21 cellular contexts compared by ENCODE assay signal in genomic region chr10:48974757-48975156, GRCh38. TPM values are rescaled to one million over a fixed set of nuclear protein-coding genes. Genes with fewer than 3 reads are reported as not detected.
DNase-seq lines count a peak whose midpoint lies in the region; ATAC-seq, FAIRE-seq and TF ChIP-seq lines count a peak whose summit lies in the region.
"Had no signal": no experiment of that assay in that cellular context is flagged by ENCODE, and none has a peak within 500 bp of the region (broad histone marks: within the 10 kb centered on the region; RNA-seq: fewer than 3 reads in every experiment).

No MANE protein-coding gene starts in this region.

- no TSS peak for BruUV-seq in K562 (replicated peaks; lab: Mats Ljungman, UMichigan)

- no peak overlapping the region for H3K4me3 Mint-ChIP-seq in IgD-negative memory B cell
- H3K4me3 Mint-ChIP-seq: CD4-positive, alpha-beta T cell; CD8-positive, alpha-beta memory T cell; GM23338; H9 had no signal

- no peaks in the 10 kb centered on the region for H3K4me1 ChIP-seq in K562 (replicated peaks in 1 of 2; ENCODE audit: control insufficient read depth in 2 of 2, insufficient read depth in 2 of 2, low read length in 2 of 2)
- H3K4me1 ChIP-seq in osteoblast (ENCODE audit: insufficient read depth, low read length): no peaks in the 10 kb centered on the region
- H3K4me1 ChIP-seq in right cardiac atrium (ENCODE audit: control insufficient read depth, insufficient read depth, low read length): no peaks in the 10 kb centered on the region
- no peaks in the 10 kb centered on the region for H3K4me1 ChIP-seq in stomach
- H3K4me1 ChIP-seq: BLaER1 had no signal

- CTCF ChIA-PET in K562 (lab: Yijun Ruan, JAX; ENCODE audit: low intra/inter-chr PET ratio): no interaction called here

- H3K27me3 ChIP-seq in K562 (ENCODE audit: control insufficient read depth in 2 of 2, insufficient read depth in 2 of 2, low read length in 2 of 2): peaks cover 4 to 28% of the 10 kb centered on the region in 2 experiments
- H3K27me3 ChIP-seq in osteoblast (ENCODE audit: insufficient read depth, low read length): no peaks in the 10 kb centered on the region
- H3K27me3 ChIP-seq in right cardiac atrium (ENCODE audit: control insufficient read depth, insufficient read depth): no peaks in the 10 kb centered on the region
- H3K27me3 ChIP-seq in stomach: peaks cover 0 to 10% (median 0%) of the 10 kb centered on the region in 3 donors
- H3K27me3 ChIP-seq: BLaER1 had no signal

- intact Hi-C loops in K562 (cut with micrococcal nuclease) (no loop called here), right cardiac atrium (cut with DNase I) (loop anchor here in 1 of 4 donors (5.0 kb wide), 2 partner anchors 188 to 317 kb away; no protein-coding TSS in a partner anchor), stomach (cut with DNase I; ENCODE audit: low total_unique reads) (no loop called here)

- H3K4me3 ChIP-seq in K562 (no peak overlapping the region), osteoblast (ENCODE audit: insufficient read depth, low read length) (no peak overlapping the region), right cardiac atrium (ENCODE audit: low read length) (no peak overlapping the region), stomach (no peak overlapping the region)
- H3K4me3 ChIP-seq: BLaER1, GM23338 had no signal

- H3K9ac ChIP-seq in K562 (ENCODE audit: insufficient read depth in 1 of 2, low read depth in 2 of 2, low read length in 2 of 2): no peak overlapping the region
- H3K9ac ChIP-seq: BLaER1 had no signal

- H3K36me3 ChIP-seq in K562 (ENCODE audit: control insufficient read depth, insufficient read depth, low read length): no peaks in the 10 kb centered on the region
- H3K36me3 ChIP-seq in osteoblast (ENCODE audit: insufficient read depth, low read length): no peaks in the 10 kb centered on the region
- H3K36me3 ChIP-seq in stomach: no peaks in the 10 kb centered on the region

- no peak for DNase-seq in K562 (ENCODE audit: extremely low read depth in 1 of 4, low spot score in 3 of 4)
- DNase-seq in osteoblast (ENCODE audit: insufficient read length, low spot score, missing footprints): peak; percentile 38
- DNase-seq in right cardiac atrium: no peak
- DNase-seq in stomach: no peak
- DNase-seq in nucleus accumbens (lab: John Stamatoyannopoulos, UW): no peak
- DNase-seq: CD4-positive, alpha-beta T cell; CD8-positive, alpha-beta memory T cell; DMS 273 treated with DMSO at 0.1 percent for 48 hours; DMS79 treated with DMSO at 0.1 percent for 48 hours; H9 had no signal

- WGBS in K562 (ENCODE audit: insufficient coverage, low coverage, missing lambda C conversion rate): 1% methylated on average over 10 of the region's 10 CpGs
- WGBS in right cardiac atrium: 89% methylated on average over 10 of the region's 10 CpGs
- 74 to 92% (median 89%) methylated on average over 2 to 10 of the region's 10 CpGs for WGBS in stomach, 5 donors

- no peak for TF ChIP-seq POLR2A in K562 (conservative IDR thresholded peaks at IDR 0.05)
- no peak for TF ChIP-seq POLR2A in stomach (IDR thresholded peaks at IDR 0.05)

- peak overlapping the region in 2 of 3 donors; percentile 33 to 59 for H3K27ac Mint-ChIP-seq in IgD-negative memory B cell
- H3K27ac Mint-ChIP-seq: CD4-positive, alpha-beta T cell; GM23338; H9 had no signal

- no peak for TF ChIP-seq RAD21 in K562 (CRISPR knock-in tag; conservative IDR thresholded peaks at IDR 0.05 in 1 of 2, IDR thresholded peaks at IDR 0.05 in 1 of 2)

- H3K27ac ChIP-seq in K562 (ENCODE audit: extremely low read depth, low read depth, low read length): no peak overlapping the region
- no peak overlapping the region for H3K27ac ChIP-seq in osteoblast (ENCODE audit: low read depth, low read length)
- no peak overlapping the region for H3K27ac ChIP-seq in right cardiac atrium (ENCODE audit: low read length)
- H3K27ac ChIP-seq in stomach: no peak overlapping the region
- H3K27ac ChIP-seq: BLaER1, C4-2B had no signal

- no peaks in the 10 kb centered on the region for H3K9me3 ChIP-seq in K562 (replicated peaks; ENCODE audit: control insufficient read depth, insufficient read depth, low read depth, low read length)
- no peaks in the 10 kb centered on the region for H3K9me3 ChIP-seq in osteoblast (ENCODE audit: low read depth, low read length)
- no peaks in the 10 kb centered on the region for H3K9me3 ChIP-seq in right cardiac atrium (ENCODE audit: control insufficient read depth, low read length)
- H3K9me3 ChIP-seq in stomach: no peaks in the 10 kb centered on the region

- H3K79me2 ChIP-seq in K562 (ENCODE audit: control insufficient read depth, insufficient read depth, low read length) (no peaks in the 10 kb centered on the region), osteoblast (ENCODE audit: insufficient read depth, low read length) (no peaks in the 10 kb centered on the region)

- H3K9me1 ChIP-seq in K562 (ENCODE audit: control insufficient read depth, insufficient read depth, low read length): no peaks in the 10 kb centered on the region

- TF ChIP-seq EP300 in K562 (IDR thresholded peaks at IDR 0.05; ENCODE audit: low read length) (no peak), stomach (IDR thresholded peaks at IDR 0.05) (no peak)

- H3K36me3 Mint-ChIP-seq in IgD-negative memory B cell: peaks cover 2% of the 10 kb centered on the region
- H3K36me3 Mint-ChIP-seq: CD8-positive, alpha-beta memory T cell had no signal

- POLR2A ChIA-PET in K562 (lab: Yijun Ruan, JAX): interaction anchor here (0.7 to 0.9 kb wide), 2 partner anchors 11 to 545 kb away, joined by 3 read pairs; no protein-coding TSS in a partner anchor

- FAIRE-seq in K562 (lab: Jason Lieb, UNC): no peak
- FAIRE-seq: D721Med, G401.6, GM12892 had no signal

- no peak for ATAC-seq in K562
- ATAC-seq in right cardiac atrium: no peak
- ATAC-seq: GM23338, HCT116 had no signal

- in situ Hi-C loops in K562 (cut with MboI): loop anchor here (5.0 kb wide), 1 partner anchor 543 kb away; no protein-coding TSS in a partner anchor

- peaks cover 0 to 6% (median 0%) of the 10 kb centered on the region in 3 donors for H3K4me1 Mint-ChIP-seq in IgD-negative memory B cell
- H3K4me1 Mint-ChIP-seq: CD8-positive, alpha-beta memory T cell; GM23338; H9 had no signal

- H3K4me2 ChIP-seq in K562 (ENCODE audit: insufficient read depth, low read length) (no peak overlapping the region), osteoblast (ENCODE audit: insufficient read depth, low read length) (no peak overlapping the region)
- H3K4me2 ChIP-seq: BLaER1, GM23338 had no signal

- H2AFZ ChIP-seq in K562 (ENCODE audit: low read depth, low read length) (no peak overlapping the region), osteoblast (ENCODE audit: low read length) (no peak overlapping the region)
- H2AFZ ChIP-seq: GM23338 had no signal

- no peaks in the 10 kb centered on the region for H3K9me3 Mint-ChIP-seq in IgD-negative memory B cell
- H3K9me3 Mint-ChIP-seq: CD4-positive, alpha-beta T cell; CD8-positive, alpha-beta memory T cell; GM23338; H9 had no signal

- H4K20me1 ChIP-seq in K562 (replicated peaks; ENCODE audit: control insufficient read depth, insufficient read depth, low read length): 0 out of 2 replicates have a peak, but pooled peaks cover 4% of the 10 kb centered on the region
- no peaks in the 10 kb centered on the region for H4K20me1 ChIP-seq in osteoblast (ENCODE audit: insufficient read depth, low read length)
- H4K20me1 ChIP-seq: BLaER1 had no signal

- no peaks in the 10 kb centered on the region for H3K27me3 Mint-ChIP-seq in IgD-negative memory B cell

- TF ChIP-seq CTCF in K562 (IDR thresholded peaks at IDR 0.05 in 2 of 3, conservative IDR thresholded peaks at IDR 0.05 in 1 of 3; ENCODE audit: insufficient read depth in 2 of 3, low read depth in 1 of 3, low read length in 3 of 3) (no peak), osteoblast (IDR thresholded peaks at IDR 0.05; ENCODE audit: extremely low read depth, low read depth, low read length) (no peak), stomach (IDR thresholded peaks at IDR 0.05) (no peak)

TF ChIP-seq in K562, 482 proteins besides CTCF, POLR2A, EP300 and RAD21 (continues in another document):
- TF ChIP-seq ARHGAP35 (IDR thresholded peaks at IDR 0.05; ENCODE audit: partially characterized antibody): no peak
- TF ChIP-seq BHLHE40 (IDR thresholded peaks at IDR 0.05; ENCODE audit: low read length): peak; percentile 48
- peak; percentile 58 for TF ChIP-seq USF1 (CRISPR knock-in tag; IDR thresholded peaks at IDR 0.05)

RNA-seq across cellular contexts. Expression of gene LRRC18, which starts 35.1 kb away (rescaled TPM):
- polyA plus RNA-seq in IgD-negative memory B cell (0.58 TPM), K562 (2011; rRNA removed) (not detected in 2 replicates), K562 (2014; fragmentation: Illumina TruSeq; extraction: Trizol) (not detected in 2 replicates), K562 (2014; fragmentation: Nextera tagmentation; extraction: Ambion mirVana) (not detected), K562 (2014; rRNA removed) (not detected in 2 replicates), right cardiac atrium (not detected), stomach (under 1 TPM in 1 of 3 donors, not detected in 2; 0.46 TPM)
- not detected in 2 replicates for total RNA-seq in K562 (2011; cell fraction: chromatin; rRNA removed; ENCODE audit: low replicate concordance)
- total RNA-seq in K562 (2011; cell fraction: nucleolus; rRNA removed): not detected in 2 replicates
- total RNA-seq in K562 (2011; cell fraction: nucleoplasm; rRNA removed): not detected in 2 replicates
- total RNA-seq in K562 (2014; rRNA removed) (not detected in 2 replicates), K562 (2014; rRNA removed; fragmentation: Illumina TruSeq; extraction: Trizol) (not detected in 2 replicates), K562 (2015; rRNA removed; fragmentation: Illumina TruSeq; extraction: Trizol) (not detected in 2 replicates), K562 (2021) (not detected in 2 replicates), osteoblast (not detected in 2 replicates), right cardiac atrium (not detected), stomach (1 to 10 TPM in 1 of 5 donors, under 1 TPM in 1, not detected in 3; 0.72 to 2.6 TPM)
- polyA plus RNA-seq in K562 (2011; cell fraction: cytosol; rRNA removed): not detected in 2 replicates
- not detected in 2 replicates for polyA plus RNA-seq in K562 (2011; cell fraction: nucleus; rRNA removed)
- not detected in 2 replicates for polyA plus RNA-seq in K562 (2012)
- polyA minus RNA-seq in K562 (2011; rRNA and poly(A)+ RNA removed): not detected in 2 replicates
- not detected in 2 replicates for polyA minus RNA-seq in K562 (2011; cell fraction: cytosol; rRNA and poly(A)+ RNA removed)
- polyA minus RNA-seq in K562 (2011; cell fraction: nucleus; rRNA and poly(A)+ RNA removed): not detected in 2 replicates
- total RNA-seq: A172; A673; CD4-positive, alpha-beta T cell; CD8-positive, alpha-beta memory T cell; Daoy; GM23338; H9 had no signal
- polyA plus RNA-seq: CD8-positive, alpha-beta memory T cell; GM23338 had no signal
